24 cellular contexts compared by ENCODE assay signal in the genomic region with DNA sequence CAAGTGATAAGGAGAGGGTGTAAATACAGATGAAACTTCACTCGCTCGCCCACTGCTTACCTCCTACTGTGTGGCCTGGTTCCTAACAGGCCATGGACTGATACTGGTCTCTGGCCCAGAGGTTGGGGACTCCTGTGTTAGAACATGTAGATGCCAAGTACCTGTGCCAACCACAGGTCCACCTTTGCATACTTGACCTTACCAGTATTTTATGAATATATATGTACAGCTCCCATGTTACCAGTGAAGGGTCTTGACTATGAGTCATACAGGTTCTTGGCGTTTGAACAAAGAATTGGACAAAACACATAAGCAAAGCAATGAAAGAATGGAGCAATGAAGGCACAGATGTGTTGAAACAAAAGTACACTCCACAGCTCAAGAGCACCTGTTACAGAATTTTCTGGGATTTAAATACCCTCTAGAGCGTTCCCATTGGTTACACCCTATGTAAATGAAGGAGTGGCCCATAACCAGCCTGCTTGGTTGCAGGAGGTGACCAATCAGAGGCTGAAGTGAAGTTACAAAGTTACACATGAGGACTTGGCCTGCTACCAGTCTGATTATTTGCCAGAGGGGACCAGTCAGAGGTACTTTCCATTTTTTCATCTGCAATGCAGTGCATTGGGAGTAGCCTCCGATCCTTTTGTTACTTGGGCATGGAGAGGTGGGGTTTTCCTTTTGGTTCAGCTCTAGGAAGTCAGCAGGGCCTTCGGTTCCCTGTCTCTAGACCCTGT. TPM values are rescaled to one million over a fixed set of nuclear protein-coding genes. Genes with fewer than 3 reads are reported as not detected.
DNase-seq lines count a peak whose midpoint lies in the region; ATAC-seq, FAIRE-seq and TF ChIP-seq lines count a peak whose summit lies in the region.
"Had no signal": no experiment of that assay in that cellular context is flagged by ENCODE, and none has a peak within 500 bp of the region (broad histone marks: within the 10 kb centered on the region; RNA-seq: fewer than 3 reads in every experiment).

No MANE protein-coding gene starts in this region.

- no peak overlapping the region for H3K4me3 ChIP-seq in H1 (ENCODE audit: extremely low read depth in 1 of 4, insufficient read depth in 2 of 4, low read depth in 3 of 4, low read length in 4 of 4)
- H3K4me3 ChIP-seq: body of pancreas, prostate gland, transverse colon had no signal

- no peaks in the 10 kb centered on the region for H3K27me3 ChIP-seq in H1 (replicated peaks in 1 of 4; ENCODE audit: control insufficient read depth in 3 of 4, extremely low read depth in 1 of 4, insufficient read depth in 3 of 4, low read length in 3 of 4)
- H3K27me3 ChIP-seq in foreskin keratinocyte, result no peaks in the 10 kb centered on the region
- H3K27me3 ChIP-seq: BE2C, body of pancreas, transverse colon had no signal

- no peaks in the 10 kb centered on the region for H4K20me1 ChIP-seq in H1 (replicated peaks in 1 of 2; ENCODE audit: control insufficient read depth in 1 of 2, insufficient read depth in 2 of 2, low read length in 2 of 2)

- no peak overlapping the region for H3K23ac ChIP-seq in H1 (ENCODE audit: insufficient read length)

- no peak overlapping the region for H3K27ac Mint-ChIP-seq in activated CD4-positive, alpha-beta T cell treated with anti-CD3 and anti-CD28 coated beads, Interleukin-2, amount 10 ng/mL, durations not matched to agents 24 days and 14 days
- H3K27ac Mint-ChIP-seq in stimulated activated effector memory CD8-positive, alpha-beta T cell treated with anti-CD3 and anti-CD28 coated beads, Interleukin-12 subunit alpha, Interleukin-12 subunit beta, amount 100 ng/mL, for 72 hours, result peak overlapping the region; percentile 90

- H3K79me1 ChIP-seq in H1 (ENCODE audit: low read depth, low read length), result no peaks in the 10 kb centered on the region

- no peak overlapping the region for H3K27ac ChIP-seq in H1 (ENCODE audit: low read depth, low read length)
- H3K27ac ChIP-seq in foreskin keratinocyte, result no peak overlapping the region
- H3K27ac ChIP-seq: body of pancreas, prostate gland, transverse colon, WERI-Rb-1 had no signal

- no peak overlapping the region for H2BK15ac ChIP-seq in H1 (ENCODE audit: low read length)

- peaks cover 3 to 9% (median 4%) of the 10 kb centered on the region in 4 experiments; a peak in 3 of 8 replicates for H3K36me3 ChIP-seq in H1 (ENCODE audit: control insufficient read depth in 2 of 4, insufficient read depth in 4 of 4, low read length in 3 of 4)
- H3K36me3 ChIP-seq: prostate gland had no signal

- H3K4me3 Mint-ChIP-seq in activated CD4-positive, alpha-beta T cell treated with anti-CD3 and anti-CD28 coated beads, Interleukin-2, amount 10 ng/mL, durations not matched to agents 24 days and 14 days, result no peak overlapping the region
- no peak overlapping the region for H3K4me3 Mint-ChIP-seq in stimulated activated effector memory CD8-positive, alpha-beta T cell treated with anti-CD3 and anti-CD28 coated beads, Interleukin-12 subunit alpha, Interleukin-12 subunit beta, amount 100 ng/mL, for 72 hours

- peaks cover 20% of the 10 kb centered on the region for H3K36me3 Mint-ChIP-seq in activated CD4-positive, alpha-beta T cell treated with anti-CD3 and anti-CD28 coated beads, Interleukin-2, amount 10 ng/mL, durations not matched to agents 24 days and 14 days (ENCODE audit: low read depth)
- peaks cover 20% of the 10 kb centered on the region for H3K36me3 Mint-ChIP-seq in stimulated activated effector memory CD8-positive, alpha-beta T cell treated with anti-CD3 and anti-CD28 coated beads, Interleukin-12 subunit alpha, Interleukin-12 subunit beta, amount 100 ng/mL, for 72 hours

- H3K4me1 Mint-ChIP-seq in activated CD4-positive, alpha-beta T cell treated with anti-CD3 and anti-CD28 coated beads, Interleukin-2, amount 10 ng/mL, durations not matched to agents 24 days and 14 days, result peaks cover 21% of the 10 kb centered on the region
- H3K4me1 Mint-ChIP-seq in stimulated activated effector memory CD8-positive, alpha-beta T cell treated with anti-CD3 and anti-CD28 coated beads, Interleukin-12 subunit alpha, Interleukin-12 subunit beta, amount 100 ng/mL, for 72 hours, result peaks cover 28% of the 10 kb centered on the region

- POLR2A ChIA-PET in H1 (lab: Charles Lee; ENCODE audit: partially characterized antibody), result no interaction called here

- H3K79me2 ChIP-seq in H1 (ENCODE audit: control insufficient read depth in 1 of 2, insufficient read depth in 2 of 2, low read length in 2 of 2), result peaks cover 0 to 29% of the 10 kb centered on the region in 2 experiments; a peak in 3 of 4 replicates

- ATAC-seq in stimulated activated effector memory CD8-positive, alpha-beta T cell treated with anti-CD3 and anti-CD28 coated beads, Interleukin-12 subunit alpha, Interleukin-12 subunit beta, amount 100 ng/mL, for 72 hours, result no peak
- ATAC-seq in foreskin keratinocyte, result no peak
- ATAC-seq in HG03039 (IDR thresholded peaks at IDR 0.05; ENCODE audit: unreplicated experiment), result no peak
- ATAC-seq: body of pancreas, Right ventricle myocardium inferior had no signal

- no peak overlapping the region for H4K91ac ChIP-seq in H1 (replicated peaks; ENCODE audit: insufficient read length, low read length)

- CTCF ChIA-PET in H1 (lab: Charles Lee; ENCODE audit: partially characterized antibody), result interaction anchor here (1.2 to 3.0 kb wide), 9 partner anchors 12 to 363 kb away, joined by 3 to 17 read pairs (median 5); no protein-coding TSS in a partner anchor

- no peaks in the 10 kb centered on the region for H3K23me2 ChIP-seq in H1 (ENCODE audit: low read depth, low read length)

- no peak overlapping the region for H3K56ac ChIP-seq in H1 (replicated peaks; ENCODE audit: insufficient read length, low read depth, low read length)

- no peaks in the 10 kb centered on the region for H3K27me3 Mint-ChIP-seq in activated CD4-positive, alpha-beta T cell treated with anti-CD3 and anti-CD28 coated beads, Interleukin-2, amount 10 ng/mL, durations not matched to agents 24 days and 14 days

- no peak for FAIRE-seq in H1 (lab: Jason Lieb, UNC)

- TF ChIP-seq POLR2A in H1 (IDR thresholded peaks at IDR 0.05; ENCODE audit: control extremely low read depth in 1 of 2, low read depth in 2 of 2, low read length in 2 of 2), result no peak

- no peak for TF ChIP-seq CTCF in H1 (IDR thresholded peaks at IDR 0.05; ENCODE audit: control extremely low read depth in 1 of 3, insufficient read depth in 1 of 3, low read depth in 1 of 3, low read length in 3 of 3)
- no peak for TF ChIP-seq CTCF in foreskin keratinocyte (conservative IDR thresholded peaks at IDR 0.05)

- no peak overlapping the region for H2BK120ac ChIP-seq in H1 (replicated peaks; ENCODE audit: low read depth, low read length)

- H4K5ac ChIP-seq in H1 (ENCODE audit: insufficient read length, low read depth, low read length), result no peak overlapping the region

- no peak overlapping the region for H4K8ac ChIP-seq in H1 (ENCODE audit: extremely low read depth, insufficient read depth, low read length)

- no peak overlapping the region for H2BK5ac ChIP-seq in H1 (ENCODE audit: low read depth, low read length)

- H3K9me3 Mint-ChIP-seq in activated CD4-positive, alpha-beta T cell treated with anti-CD3 and anti-CD28 coated beads, Interleukin-2, amount 10 ng/mL, durations not matched to agents 24 days and 14 days, result no peaks in the 10 kb centered on the region
- no peaks in the 10 kb centered on the region for H3K9me3 Mint-ChIP-seq in stimulated activated effector memory CD8-positive, alpha-beta T cell treated with anti-CD3 and anti-CD28 coated beads, Interleukin-12 subunit alpha, Interleukin-12 subunit beta, amount 100 ng/mL, for 72 hours

- WGBS in H1 (ENCODE audit: extremely low coverage in 1 of 2, insufficient coverage in 1 of 2, insufficient read length in 1 of 2, insufficient replicate concordance in 2 of 2, low coverage in 1 of 2, low lambda C conversion rate in 2 of 2, missing lambda C conversion rate in 1 of 2), 2 experiments, result 93% methylated on average over 6 of the region's 6 CpGs; no CpG with 5 or more reads in 1 of the 2 experiments

- H3K4me2 ChIP-seq in H1 (ENCODE audit: insufficient read depth in 1 of 2, low read depth in 2 of 2, low read length in 2 of 2), result no peak overlapping the region

- DNase-seq in activated CD4-positive, alpha-beta T cell treated with anti-CD3 and anti-CD28 coated beads, Interleukin-2, amount 10 ng/mL, durations not matched to agents 24 days and 14 days, result peak; percentile 50
- DNase-seq in activated CD4-positive, alpha-beta T cell treated with anti-CD3 and anti-CD28 coated beads for 48 hours, result no peak
- DNase-seq in M059J (ENCODE audit: low read depth), result peak; percentile 12
- DNase-seq in H1 (ENCODE audit: low read depth in 1 of 2, low spot score in 2 of 2), result no peak
- no peak for DNase-seq in stimulated activated effector memory CD8-positive, alpha-beta T cell treated with anti-CD3 and anti-CD28 coated beads, Interleukin-12 subunit alpha, Interleukin-12 subunit beta, amount 100 ng/mL, for 72 hours (ENCODE audit: low spot score in 2 of 2)
- DNase-seq in foreskin keratinocyte, result no peak
- DNase-seq in NCI-H1092 treated with DMSO at 0.1 percent for 48 hours (lab: John Stamatoyannopoulos, UW), result no peak
- DNase-seq: activated gamma-delta T cell treated with Interleukin-2 at 50 U/mL for 16 hours; BE2C; body of pancreas; Calu3; foreskin melanocyte; immature natural killer cell; NCI-H1436 treated with DMSO at 0.1 percent for 48 hours; NCI-H2107; NCI-H446; stimulated activated CD8-positive, alpha-beta memory T cell treated with anti-CD3 and anti-CD28 coated beads, Interleukin-4, amount 100 ng/mL, for 48 hours; T-helper 9 cell; transverse colon; WERI-Rb-1 had no signal

- intact Hi-C loops in activated CD4-positive, alpha-beta T cell treated with anti-CD3 and anti-CD28 coated beads, Interleukin-2, amount 10 ng/mL, durations not matched to agents 24 days and 14 days (cut with micrococcal nuclease), result loop anchor here (5.0 kb wide), 5 partner anchors 70 to 530 kb away; a partner anchor contains a TSS

- TF ChIP-seq EP300 in H1 (IDR thresholded peaks at IDR 0.05; ENCODE audit: borderline replicate concordance in 1 of 2, low read depth in 2 of 2, low read length in 2 of 2), result no peak

- H2AFZ ChIP-seq in H1 (ENCODE audit: low read length), result peak overlapping the region; percentile 6; the same call in 1 of the 2 replicates

- H3K14ac ChIP-seq in H1 (ENCODE audit: insufficient read length), result no peak overlapping the region

- H3K9me3 ChIP-seq in H1 (ENCODE audit: insufficient read depth in 2 of 2, low read depth in 1 of 2, low read length in 1 of 2), result no peaks in the 10 kb centered on the region
- H3K9me3 ChIP-seq: BE2C, body of pancreas, prostate gland, transverse colon had no signal

- TF ChIP-seq RAD21 in H1 (IDR thresholded peaks at IDR 0.05 in 1 of 2, conservative IDR thresholded peaks at IDR 0.05 in 1 of 2; ENCODE audit: low read depth in 2 of 2, low read length in 2 of 2), result no peak

- H2BK20ac ChIP-seq in H1 (ENCODE audit: low read length), result no peak overlapping the region

- no peak overlapping the region for H2AK5ac ChIP-seq in H1 (ENCODE audit: low read depth, low read length)

- H3K4me1 ChIP-seq in H1 (replicated peaks in 1 of 4; ENCODE audit: control insufficient read depth in 3 of 4, insufficient read depth in 4 of 4, low read length in 3 of 4) (no peaks in the 10 kb centered on the region), foreskin keratinocyte (peaks cover 9% of the 10 kb centered on the region)
- H3K4me1 ChIP-seq: BE2C, prostate gland had no signal

- no peak overlapping the region for H3K4ac ChIP-seq in H1 (replicated peaks; ENCODE audit: insufficient read length, low read depth, low read length)

- no peak overlapping the region for H3K9ac ChIP-seq in H1 (replicated peaks in 1 of 4; ENCODE audit: extremely low read depth in 1 of 4, low read depth in 3 of 4, low read length in 3 of 4)

- H2BK12ac ChIP-seq in H1 (ENCODE audit: low read depth, low read length), result no peak overlapping the region

- no peak overlapping the region for H3K18ac ChIP-seq in H1 (ENCODE audit: extremely low read depth, low read length)

RNA-seq across cellular contexts. Expression of a gene that starts 1.7 kb away (rescaled TPM):
- 73.4 and 75.6 TPM in 2 replicates for total RNA-seq in activated CD4-positive, alpha-beta T cell treated with anti-CD3 and anti-CD28 coated beads, Interleukin-2, amount 10 ng/mL, durations not matched to agents 24 days and 14 days
- 49.7 and 57.5 TPM in 2 replicates for total RNA-seq in M059J (2014; rRNA removed; shearing (Covaris generic))
- total RNA-seq in H1 (2021; fragmentation: NEBNext Ultra II Directional; extraction: Animal tissue kit (Norgen Biotek cat#: 25700)), result 42.6 and 45.3 TPM in 2 replicates
- polyA plus RNA-seq in H1 (2011; rRNA removed) (8.1 and 10.9 TPM in 2 replicates), foreskin keratinocyte (12.5 and 20.5 TPM in 2 replicates)
- 15.3 TPM for polyA plus RNA-seq in H1 (2011; cell fraction: cytosol; rRNA removed)
- 15.9 TPM for polyA plus RNA-seq in H1 (2011; cell fraction: nucleus; rRNA removed)
- polyA plus RNA-seq in H1 (2012, experiment 1 of 2), result 22.6 to 33.4 TPM (median 26.2 TPM) in 4 replicates
- polyA plus RNA-seq in H1 (2012, experiment 2 of 2), result 2.7 TPM
- polyA plus RNA-seq in H1 (2013, experiment 1 of 2), result 30.4 TPM
- 27.9 TPM for polyA plus RNA-seq in H1 (2013, experiment 2 of 2)
- 32.0 and 44.7 TPM in 2 replicates for polyA minus RNA-seq in H1 (2011; rRNA and poly(A)+ RNA removed)
- polyA minus RNA-seq in H1 (2011; cell fraction: cytosol; rRNA and poly(A)+ RNA removed), result 18.2 TPM
- polyA minus RNA-seq in H1 (2011; cell fraction: nucleus; rRNA and poly(A)+ RNA removed), result 68.7 TPM
- 29.8 and 35.9 TPM in 2 replicates for total RNA-seq in foreskin keratinocyte

RNA-seq across cellular contexts. Expression of a gene that starts 29.8 kb away (rescaled TPM):
- total RNA-seq in activated CD4-positive, alpha-beta T cell treated with anti-CD3 and anti-CD28 coated beads, Interleukin-2, amount 10 ng/mL, durations not matched to agents 24 days and 14 days, result 15.1 and 16.2 TPM in 2 replicates
- total RNA-seq in M059J (2014; rRNA removed; shearing (Covaris generic)), result 0.25 TPM in 1 of 2 replicates, not detected in the other
- total RNA-seq in H1 (2021; fragmentation: NEBNext Ultra II Directional; extraction: Animal tissue kit (Norgen Biotek cat#: 25700)), result 3.9 and 4.7 TPM in 2 replicates
- polyA plus RNA-seq in H1 (2011; rRNA removed), result 2.7 and 3.2 TPM in 2 replicates
- polyA plus RNA-seq in H1 (2011; cell fraction: cytosol; rRNA removed), result 5.4 TPM
- 4.1 TPM for polyA plus RNA-seq in H1 (2011; cell fraction: nucleus; rRNA removed)
- polyA plus RNA-seq in H1 (2012, experiment 1 of 2), result 3.5 to 6.1 TPM (median 5.1 TPM) in 4 replicates
- polyA plus RNA-seq in H1 (2012, experiment 2 of 2), result 1.9 TPM
- 6.6 TPM for polyA plus RNA-seq in H1 (2013, experiment 1 of 2)
- polyA plus RNA-seq in H1 (2013, experiment 2 of 2), result 7.1 TPM
- 1.6 and 3.4 TPM in 2 replicates for polyA minus RNA-seq in H1 (2011; rRNA and poly(A)+ RNA removed)
- 2.8 TPM for polyA minus RNA-seq in H1 (2011; cell fraction: cytosol; rRNA and poly(A)+ RNA removed)
- polyA minus RNA-seq in H1 (2011; cell fraction: nucleus; rRNA and poly(A)+ RNA removed), result 3.5 TPM
- 7.8 and 11.0 TPM in 2 replicates for total RNA-seq in foreskin keratinocyte
- polyA plus RNA-seq in foreskin keratinocyte, result 7.9 and 11.4 TPM in 2 replicates
- total RNA-seq: A172 had no signal

Comparison
In these comparisons a context has a peak if more than half of its experiments do, and no peak if none do; other contexts are left out.
1. DNase-seq: peak in activated CD4-positive, alpha-beta T cell treated with anti-CD3 and anti-CD28 coated beads, Interleukin-2, amount 10 ng/mL, durations not matched to agents 24 days and 14 days (single experiment) and M059J (single experiment); none in activated CD4-positive, alpha-beta T cell treated with anti-CD3 and anti-CD28 coated beads for 48 hours (single experiment), H1 (0 of 2), stimulated activated effector memory CD8-positive, alpha-beta T cell treated with anti-CD3 and anti-CD28 coated beads, Interleukin-12 subunit alpha, Interleukin-12 subunit beta, amount 100 ng/mL, for 72 hours (0 of 2), foreskin keratinocyte (0 of 2) and NCI-H1092 treated with DMSO at 0.1 percent for 48 hours (single experiment).